2 cellular contexts compared by ENCODE assay signal in genomic region chr1:15110128-15110866, GRCh38.
A peak's percentile ranks its signal among the peaks of the same experiment; 100 is the strongest.
TF ChIP-seq lines count a peak whose summit lies in the region.

No MANE protein-coding gene starts in this region.

TF ChIP-seq in HEK293, 187 proteins besides CTCF, POLR2A, EP300 and RAD21:
- TF ChIP-seq SP3 (tag by site-specific recombination; IDR thresholded peaks at IDR 0.05) (no peak), ZSCAN4 (tag by site-specific recombination; IDR thresholded peaks at IDR 0.05) (peak; percentile 78)

TF ChIP-seq in K562, 482 proteins besides CTCF, POLR2A, EP300 and RAD21:
- 0 out of 2 replicates have a peak, but pooled peaks have one; percentile 7 for TF ChIP-seq NR2C1 (IDR thresholded peaks at IDR 0.05)
- TF ChIP-seq NR2C1 (tag; IDR thresholded peaks at IDR 0.05): no peak
- no peak for TF ChIP-seq POLR2AphosphoS2 (IDR thresholded peaks at IDR 0.05; ENCODE audit: low read length)
- no peak for TF ChIP-seq NFIC (IDR thresholded peaks at IDR 0.05)
- 0 out of 2 replicates have a peak, but pooled peaks have one; percentile 10 for TF ChIP-seq LARP7 (IDR thresholded peaks at IDR 0.05)
- no peak for TF ChIP-seq NFATC3 (IDR thresholded peaks at IDR 0.05)
- TF ChIP-seq MAX (CRISPR knock-in tag; IDR thresholded peaks at IDR 0.05): 0 out of 2 replicates have a peak, but pooled peaks have one; percentile 21
- 0 out of 4 replicates have a peak, but pooled peaks of 1 of the 2 experiments have one; percentile 8 for TF ChIP-seq TRIM24 (IDR thresholded peaks at IDR 0.05)
- TF ChIP-seq PHF20 (IDR thresholded peaks at IDR 0.05; ENCODE audit: partially characterized antibody): peak; percentile 38
